8 cellular contexts compared by ENCODE assay signal in the genomic region with DNA sequence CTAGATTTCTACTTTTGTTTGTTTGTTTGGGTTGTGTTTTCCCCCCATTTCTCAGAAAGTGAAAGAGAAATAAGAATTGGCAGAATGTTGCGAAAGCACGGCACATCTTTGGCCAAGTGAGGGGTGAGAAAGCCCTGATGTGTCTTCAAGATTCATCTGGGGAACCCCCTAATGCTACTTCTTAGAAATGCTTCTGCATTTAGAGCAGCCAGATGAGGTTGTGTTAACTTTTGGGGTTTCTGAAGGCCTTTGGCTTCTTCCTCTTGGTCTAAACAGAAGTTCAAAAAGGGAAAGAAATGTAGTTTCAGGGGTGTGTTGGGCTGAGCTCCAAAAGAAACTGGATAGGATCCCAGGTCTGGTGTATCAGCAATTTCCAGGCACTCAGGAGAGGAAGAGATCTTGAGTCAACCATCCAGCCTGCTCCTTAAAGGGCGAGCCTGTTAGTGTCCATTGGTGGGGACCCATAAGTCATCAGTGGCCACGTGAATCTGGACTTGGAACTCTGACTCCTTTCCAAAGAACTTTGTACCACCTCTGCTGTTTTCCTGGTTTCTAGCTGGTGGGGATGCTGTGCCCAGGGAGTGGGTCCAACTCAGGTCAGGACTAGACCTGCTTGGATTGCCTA. TPM values are rescaled to one million over a fixed set of nuclear protein-coding genes. Genes with fewer than 3 reads are reported as not detected.
DNase-seq lines count a peak whose midpoint lies in the region; ATAC-seq and TF ChIP-seq lines count a peak whose summit lies in the region.

No MANE protein-coding gene starts in this region.

- TF ChIP-seq CTCF in PC-3 (conservative IDR thresholded peaks at IDR 0.05; ENCODE audit: low read depth, low read length), result no peak

- DNase-seq in PC-3 (no peak), kidney tubule cell (ENCODE audit: low spot score) (peak; percentile 53), NCI-H2196 (lab: John Stamatoyannopoulos, UW; ENCODE audit: unreplicated experiment) (no peak), NCI-H2029 treated with DMSO at 0.1 percent for 48 hours (lab: John Stamatoyannopoulos, UW) (no peak)
- no peak for DNase-seq in activated naive CD8-positive, alpha-beta T cell treated with anti-CD3 and anti-CD28 coated beads, Interleukin-2, amount 10 ng/mL, durations not matched to agents 7 days and 5 days
- DNase-seq in stimulated activated naive CD8-positive, alpha-beta T cell treated with anti-CD3 and anti-CD28 coated beads, Interleukin-15, amount 100 ng/mL, for 72 hours, result peak; percentile 62 to 78

- H3K4me3 Mint-ChIP-seq in activated naive CD8-positive, alpha-beta T cell treated with anti-CD3 and anti-CD28 coated beads, Interleukin-2, amount 10 ng/mL, durations not matched to agents 7 days and 5 days, result peak overlapping the region; percentile 89
- peak overlapping the region; percentile 88 to 92 for H3K4me3 Mint-ChIP-seq in stimulated activated naive CD8-positive, alpha-beta T cell treated with anti-CD3 and anti-CD28 coated beads, Interleukin-15, amount 100 ng/mL, for 72 hours

- H3K9ac ChIP-seq in PC-3 (ENCODE audit: low read length), result no peak overlapping the region

- peak overlapping the region; percentile 87; the same call in 1 of the 2 replicates for H3K4me2 ChIP-seq in PC-3 (ENCODE audit: low read length)

- no peaks in the 10 kb centered on the region for H3K27me3 Mint-ChIP-seq in activated naive CD8-positive, alpha-beta T cell treated with anti-CD3 and anti-CD28 coated beads, Interleukin-2, amount 10 ng/mL, durations not matched to agents 7 days and 5 days
- H3K27me3 Mint-ChIP-seq in stimulated activated naive CD8-positive, alpha-beta T cell treated with anti-CD3 and anti-CD28 coated beads, Interleukin-15, amount 100 ng/mL, for 72 hours, result no peaks in the 10 kb centered on the region

- peaks cover 73% of the 10 kb centered on the region for H3K4me1 Mint-ChIP-seq in activated naive CD8-positive, alpha-beta T cell treated with anti-CD3 and anti-CD28 coated beads, Interleukin-2, amount 10 ng/mL, durations not matched to agents 7 days and 5 days
- peaks cover 100% of the 10 kb centered on the region for H3K4me1 Mint-ChIP-seq in stimulated activated naive CD8-positive, alpha-beta T cell treated with anti-CD3 and anti-CD28 coated beads, Interleukin-15, amount 100 ng/mL, for 72 hours

- no peaks in the 10 kb centered on the region for H3K9me3 ChIP-seq in PC-3 (ENCODE audit: low read length)

- peaks cover 100% of the 10 kb centered on the region for H3K79me2 ChIP-seq in PC-3 (ENCODE audit: low read length)

- no peaks in the 10 kb centered on the region for H3K9me3 Mint-ChIP-seq in activated naive CD8-positive, alpha-beta T cell treated with anti-CD3 and anti-CD28 coated beads, Interleukin-2, amount 10 ng/mL, durations not matched to agents 7 days and 5 days
- no peaks in the 10 kb centered on the region for H3K9me3 Mint-ChIP-seq in stimulated activated naive CD8-positive, alpha-beta T cell treated with anti-CD3 and anti-CD28 coated beads, Interleukin-15, amount 100 ng/mL, for 72 hours

- no peak overlapping the region for H3K4me3 ChIP-seq in PC-3 (ENCODE audit: low read length)

- no peaks in the 10 kb centered on the region for H3K27me3 ChIP-seq in PC-3 (ENCODE audit: low read length)

- ATAC-seq in GM18517 (IDR thresholded peaks at IDR 0.05; ENCODE audit: unreplicated experiment), result peak; percentile 60
- ATAC-seq in HG02763 (IDR thresholded peaks at IDR 0.05; ENCODE audit: unreplicated experiment), result peak; percentile 48
- ATAC-seq in PC-3, result no peak
- ATAC-seq in activated naive CD8-positive, alpha-beta T cell treated with anti-CD3 and anti-CD28 coated beads, Interleukin-2, amount 10 ng/mL, durations not matched to agents 7 days and 5 days (ENCODE audit: low read depth), result peak; percentile 84
- ATAC-seq in stimulated activated naive CD8-positive, alpha-beta T cell treated with anti-CD3 and anti-CD28 coated beads, Interleukin-15, amount 100 ng/mL, for 72 hours, result peak; percentile 88

- H3K4me1 ChIP-seq in PC-3 (ENCODE audit: insufficient read depth, low read length), result peaks cover 36% of the 10 kb centered on the region

- POLR2A ChIA-PET in PC-3 (lab: Charles Lee; ENCODE audit: unreplicated experiment), result interaction anchor here (0.6 to 1.3 kb wide), 3 partner anchors 13 to 105 kb away, joined by 3 read pairs; no protein-coding TSS in a partner anchor
- POLR2A ChIA-PET in activated naive CD8-positive, alpha-beta T cell treated with anti-CD3 and anti-CD28 coated beads, Interleukin-2, amount 10 ng/mL, durations not matched to agents 7 days and 5 days (lab: Charles Lee), result interaction anchor here (0.6 to 2.2 kb wide), 9 partner anchors 15 to 199 kb away, joined by 3 to 8 read pairs (median 4); a partner anchor contains a TSS

- H2AFZ ChIP-seq in PC-3 (ENCODE audit: low read length), result no peak overlapping the region

- H3K27ac ChIP-seq in PC-3 (ENCODE audit: low read length), result no peak overlapping the region

- no peaks in the 10 kb centered on the region for H3F3A ChIP-seq in PC-3 (ENCODE audit: low read length, unreplicated experiment)

- peaks cover 98% of the 10 kb centered on the region for H3K36me3 ChIP-seq in PC-3 (ENCODE audit: low read depth, low read length)

- peaks cover 37% of the 10 kb centered on the region for H3K36me3 Mint-ChIP-seq in activated naive CD8-positive, alpha-beta T cell treated with anti-CD3 and anti-CD28 coated beads, Interleukin-2, amount 10 ng/mL, durations not matched to agents 7 days and 5 days

- no peaks in the 10 kb centered on the region for H3K9me2 ChIP-seq in PC-3 (replicated peaks; ENCODE audit: low read length)

- BruUV-seq in PC-3 (replicated peaks; lab: Mats Ljungman, UMichigan), result no TSS peak

- H3K27ac Mint-ChIP-seq in activated naive CD8-positive, alpha-beta T cell treated with anti-CD3 and anti-CD28 coated beads, Interleukin-2, amount 10 ng/mL, durations not matched to agents 7 days and 5 days, result peak overlapping the region; percentile 90
- H3K27ac Mint-ChIP-seq in stimulated activated naive CD8-positive, alpha-beta T cell treated with anti-CD3 and anti-CD28 coated beads, Interleukin-15, amount 100 ng/mL, for 72 hours, result peak overlapping the region; percentile 70 to 86

- CTCF ChIA-PET in PC-3 (lab: Charles Lee), result no interaction called here

- peaks cover 100% of the 10 kb centered on the region for H4K20me1 ChIP-seq in PC-3 (ENCODE audit: low read length)

- intact Hi-C loops in PC-3 (cut with micrococcal nuclease), result no loop called here

RNA-seq across cellular contexts. Expression of a gene that starts 6.5 kb away (rescaled TPM):
- 205 and 206 TPM in 2 replicates for total RNA-seq in PC-3 (2014; rRNA removed)
- total RNA-seq in activated naive CD8-positive, alpha-beta T cell treated with anti-CD3 and anti-CD28 coated beads, Interleukin-2, amount 10 ng/mL, durations not matched to agents 7 days and 5 days, result 10 to 100 TPM; 23.1 to 24.3 TPM

Comparison
In these comparisons a context has a peak if more than half of its experiments do, and no peak if none do; other contexts are left out.
1. DNase-seq: peak in kidney tubule cell (single experiment) and stimulated activated naive CD8-positive, alpha-beta T cell treated with anti-CD3 and anti-CD28 coated beads, Interleukin-15, amount 100 ng/mL, for 72 hours (2 of 2); none in PC-3 (single experiment), activated naive CD8-positive, alpha-beta T cell treated with anti-CD3 and anti-CD28 coated beads, Interleukin-2, amount 10 ng/mL, durations not matched to agents 7 days and 5 days (single experiment), NCI-H2196 (single experiment) and NCI-H2029 treated with DMSO at 0.1 percent for 48 hours (single experiment).